ENCODE assay signal across 8 cellular contexts in genomic region chrX:49155243-49155899, GRCh38. TPM values are rescaled to one million over a fixed set of nuclear protein-coding genes. Genes with fewer than 3 reads are reported as not detected.
DNase-seq lines count a peak whose midpoint lies in the region; ATAC-seq and TF ChIP-seq lines count a peak whose summit lies in the region.

No MANE protein-coding gene starts in this region.

- H2BK120ac ChIP-seq in trophoblast cell (ENCODE audit: insufficient read depth, low read length, poor library complexity), result no peak overlapping the region

- peak overlapping the region; percentile 80 for H4K12ac ChIP-seq in trophoblast cell (ENCODE audit: low read depth, low read length)

- H2BK5ac ChIP-seq in trophoblast cell (ENCODE audit: low read depth, low read length, poor library complexity), result no peak overlapping the region

- DNase-seq in NCI-H446 (lab: John Stamatoyannopoulos, UW) (peak; percentile 23 to 48), glutamatergic neuron (no peak), trophoblast cell (peak in 1 of 2 donors; percentile 12), NCI-H2081 (lab: John Stamatoyannopoulos, UW) (no peak), medulla oblongata (ENCODE audit: extremely low spot score) (no peak)
- peak in 1 of 2 donors; percentile 15 for DNase-seq in activated naive CD4-positive, alpha-beta T cell treated with anti-CD3 and anti-CD28 coated beads, Interleukin-2, amount 50 U/mL, for 72 hours (ENCODE audit: low spot score in 2 of 2)

- no CpG with 5 or more reads among the region's 18 CpGs for WGBS in trophoblast cell (ENCODE audit: extremely low coverage, insufficient coverage, insufficient read length)

- peaks cover 7 to 14% (median 10%) of the 10 kb centered on the region in 10 experiments; a peak in 15 of 20 replicates for H3K4me1 ChIP-seq in BLaER1 treated with 17β-estradiol and CSF1 and Interleukin-3, amounts not matched to agents 10 nM and 100 nM
- no peaks in the 10 kb centered on the region for H3K4me1 ChIP-seq in trophoblast cell (ENCODE audit: control insufficient read depth in 1 of 2, insufficient read depth in 2 of 2, low read length in 2 of 2)

- no peaks in the 10 kb centered on the region; a peak in 1 of 22 replicates for H4K20me1 ChIP-seq in BLaER1 treated with 17β-estradiol and CSF1 and Interleukin-3, amounts not matched to agents 10 nM and 100 nM

- H3K27ac Mint-ChIP-seq in activated naive CD4-positive, alpha-beta T cell treated with anti-CD3 and anti-CD28 coated beads, Interleukin-2, amount 50 U/mL, for 72 hours, result peak overlapping the region; percentile 96 to 98
- H3K27ac Mint-ChIP-seq in glutamatergic neuron (ENCODE audit: unreplicated experiment), result peak overlapping the region; percentile 96

- peak overlapping the region; percentile 44 to 66 (median 56) for H3K4me3 ChIP-seq in BLaER1 treated with 17β-estradiol and CSF1 and Interleukin-3, amounts not matched to agents 10 nM and 100 nM
- H3K4me3 ChIP-seq in trophoblast cell (ENCODE audit: low read depth, low read length), result peak overlapping the region; percentile 50

- H4K91ac ChIP-seq in trophoblast cell (ENCODE audit: low read depth, low read length), result peak overlapping the region; percentile 62

- H2AK5ac ChIP-seq in trophoblast cell (ENCODE audit: low read length), result no peak overlapping the region

- peak overlapping the region; percentile 9 for H2BK12ac ChIP-seq in trophoblast cell (ENCODE audit: low read length)

- H3K18ac ChIP-seq in trophoblast cell (ENCODE audit: low read length), result no peak overlapping the region

- peak overlapping the region in 10 of 11 experiments; percentile 68 to 87 (median 80); a peak in 20 of 22 replicates for H3K27ac ChIP-seq in BLaER1 treated with 17β-estradiol and CSF1 and Interleukin-3, amounts not matched to agents 10 nM and 100 nM
- H3K27ac ChIP-seq in trophoblast cell (ENCODE audit: low read depth, low read length), result no peak overlapping the region

- no peak for TF ChIP-seq CTCF in glutamatergic neuron (IDR thresholded peaks at IDR 0.05; ENCODE audit: partially characterized antibody, unreplicated experiment)

- peaks cover 2% of the 10 kb centered on the region for H3K79me2 ChIP-seq in trophoblast cell (ENCODE audit: control insufficient read depth, insufficient read depth, low read length, poor library complexity)

- H3K9me3 Mint-ChIP-seq in activated naive CD4-positive, alpha-beta T cell treated with anti-CD3 and anti-CD28 coated beads, Interleukin-2, amount 50 U/mL, for 72 hours, result no peaks in the 10 kb centered on the region
- peaks cover 4% of the 10 kb centered on the region for H3K9me3 Mint-ChIP-seq in glutamatergic neuron (ENCODE audit: unreplicated experiment)

- H3K27me3 ChIP-seq in BLaER1 treated with 17β-estradiol and CSF1 and Interleukin-3, amounts not matched to agents 10 nM and 100 nM, result peaks cover 25 to 49% (median 38%) of the 10 kb centered on the region in 11 experiments
- no peaks in the 10 kb centered on the region for H3K27me3 ChIP-seq in trophoblast cell (ENCODE audit: insufficient read depth, low read length)

- H3K79me1 ChIP-seq in trophoblast cell (ENCODE audit: low read length), result peaks cover 6% of the 10 kb centered on the region

- peaks cover 0 to 6% (median 4%) of the 10 kb centered on the region in 11 experiments; a peak in 5 of 22 replicates for H3K9me3 ChIP-seq in BLaER1 treated with 17β-estradiol and CSF1 and Interleukin-3, amounts not matched to agents 10 nM and 100 nM (replicated peaks in 1 of 11)
- H3K9me3 ChIP-seq in trophoblast cell (ENCODE audit: insufficient read depth, low read depth, low read length), result no peaks in the 10 kb centered on the region

- H4K8ac ChIP-seq in trophoblast cell (ENCODE audit: low read depth, low read length), result peak overlapping the region; percentile 16

- H2AFZ ChIP-seq in trophoblast cell (ENCODE audit: insufficient read depth, low read length, poor library complexity), result peak overlapping the region; percentile 17

- H3K4me3 Mint-ChIP-seq in glutamatergic neuron (ENCODE audit: unreplicated experiment), result peak overlapping the region; percentile 90

- peak overlapping the region; percentile 56 to 76 (median 69) for H3K4me2 ChIP-seq in BLaER1 treated with 17β-estradiol and CSF1 and Interleukin-3, amounts not matched to agents 10 nM and 100 nM
- peak overlapping the region; percentile 66 for H3K4me2 ChIP-seq in trophoblast cell (ENCODE audit: low read length)

- peaks cover 3% of the 10 kb centered on the region for H3K4me1 Mint-ChIP-seq in glutamatergic neuron (ENCODE audit: low read depth, unreplicated experiment)

- H3K36me3 ChIP-seq in BLaER1 treated with 17β-estradiol and CSF1 and Interleukin-3, amounts not matched to agents 10 nM and 100 nM, result no peaks in the 10 kb centered on the region
- no peaks in the 10 kb centered on the region for H3K36me3 ChIP-seq in trophoblast cell (ENCODE audit: control insufficient read depth in 1 of 2, insufficient read depth in 2 of 2, low read length in 2 of 2)

- peaks cover 6% of the 10 kb centered on the region for H3K27me3 Mint-ChIP-seq in glutamatergic neuron (ENCODE audit: unreplicated experiment)

- no peak overlapping the region for H3K4ac ChIP-seq in trophoblast cell (ENCODE audit: low read depth, low read length)

- H3K36me3 Mint-ChIP-seq in activated naive CD4-positive, alpha-beta T cell treated with anti-CD3 and anti-CD28 coated beads, Interleukin-2, amount 50 U/mL, for 72 hours, result no peaks in the 10 kb centered on the region
- H3K36me3 Mint-ChIP-seq in glutamatergic neuron (ENCODE audit: unreplicated experiment), result no peaks in the 10 kb centered on the region

- H3K23ac ChIP-seq in trophoblast cell (ENCODE audit: low read length), result no peak overlapping the region

- H3K14ac ChIP-seq in trophoblast cell (ENCODE audit: low read length), result no peak overlapping the region

- H3K9ac ChIP-seq in BLaER1 treated with 17β-estradiol and CSF1 and Interleukin-3, amounts not matched to agents 10 nM and 100 nM, result peak overlapping the region; percentile 71 to 82 (median 76); a peak in 21 of 22 replicates
- H3K9ac ChIP-seq in trophoblast cell (ENCODE audit: low read length), result no peak overlapping the region

- peak; percentile 11 for ATAC-seq in GM21390 (IDR thresholded peaks at IDR 0.05; ENCODE audit: unreplicated experiment)
- ATAC-seq in activated naive CD4-positive, alpha-beta T cell treated with anti-CD3 and anti-CD28 coated beads, Interleukin-2, amount 50 U/mL, for 72 hours, result peak; percentile 41 to 62

RNA-seq across cellular contexts. Expression of gene MAGIX, which starts 7.2 kb away (rescaled TPM):
- 1 to 10 TPM; 1.2 to 3.6 TPM for total RNA-seq in activated naive CD4-positive, alpha-beta T cell treated with anti-CD3 and anti-CD28 coated beads, Interleukin-2, amount 50 U/mL, for 72 hours
- total RNA-seq in glutamatergic neuron (ENCODE audit: unreplicated experiment), result 2.7 TPM
- 3.2 and 3.6 TPM in 2 replicates for polyA plus RNA-seq in trophoblast cell (2013)

RNA-seq across cellular contexts. Expression of gene PLP2, which starts 16.3 kb away (rescaled TPM):
- total RNA-seq in activated naive CD4-positive, alpha-beta T cell treated with anti-CD3 and anti-CD28 coated beads, Interleukin-2, amount 50 U/mL, for 72 hours, result 100 to 1,000 TPM; 142 to 169 TPM
- 12.2 TPM for total RNA-seq in glutamatergic neuron (ENCODE audit: unreplicated experiment)
- polyA plus RNA-seq in trophoblast cell (2013), result 35.9 and 37.5 TPM in 2 replicates

RNA-seq across cellular contexts. Expression of gene PRICKLE3, which starts 30.8 kb away (rescaled TPM):
- 10 to 100 TPM; 22.8 to 27.3 TPM for total RNA-seq in activated naive CD4-positive, alpha-beta T cell treated with anti-CD3 and anti-CD28 coated beads, Interleukin-2, amount 50 U/mL, for 72 hours
- total RNA-seq in glutamatergic neuron (ENCODE audit: unreplicated experiment), result 1.6 TPM
- 12.6 TPM in 2 replicates for polyA plus RNA-seq in trophoblast cell (2013)

RNA-seq across cellular contexts. Expression of gene GPKOW, which starts 31.8 kb away (rescaled TPM):
- 10 to 100 TPM; 15.6 to 24.5 TPM for total RNA-seq in activated naive CD4-positive, alpha-beta T cell treated with anti-CD3 and anti-CD28 coated beads, Interleukin-2, amount 50 U/mL, for 72 hours
- 20.6 TPM for total RNA-seq in glutamatergic neuron (ENCODE audit: unreplicated experiment)
- 17.4 and 17.7 TPM in 2 replicates for polyA plus RNA-seq in trophoblast cell (2013)

RNA-seq across cellular contexts. Expression of gene SYP, which starts 44.6 kb away (rescaled TPM):
- total RNA-seq in activated naive CD4-positive, alpha-beta T cell treated with anti-CD3 and anti-CD28 coated beads, Interleukin-2, amount 50 U/mL, for 72 hours, result 10 to 100 TPM; 11.2 to 69.3 TPM
- total RNA-seq in glutamatergic neuron (ENCODE audit: unreplicated experiment), result 291 TPM
- polyA plus RNA-seq in trophoblast cell (2013), result 0.14 and 0.16 TPM in 2 replicates

Comparison
In these comparisons a context has a peak if more than half of its experiments do, and no peak if none do; other contexts are left out.
1. DNase-seq: peak in NCI-H446 (2 of 2); none in glutamatergic neuron (single experiment), NCI-H2081 (0 of 2) and medulla oblongata (single experiment).
2. RNA of gene PLP2, which starts 16.3 kb away (total RNA-seq): 142 to 169 TPM in activated naive CD4-positive, alpha-beta T cell treated with anti-CD3 and anti-CD28 coated beads, Interleukin-2, amount 50 U/mL, for 72 hours; 12.2 TPM in glutamatergic neuron (single experiment); every median in the first group is over 10 times any median in the second.